1 cellular context compared by ENCODE assay signal in the genomic region with DNA sequence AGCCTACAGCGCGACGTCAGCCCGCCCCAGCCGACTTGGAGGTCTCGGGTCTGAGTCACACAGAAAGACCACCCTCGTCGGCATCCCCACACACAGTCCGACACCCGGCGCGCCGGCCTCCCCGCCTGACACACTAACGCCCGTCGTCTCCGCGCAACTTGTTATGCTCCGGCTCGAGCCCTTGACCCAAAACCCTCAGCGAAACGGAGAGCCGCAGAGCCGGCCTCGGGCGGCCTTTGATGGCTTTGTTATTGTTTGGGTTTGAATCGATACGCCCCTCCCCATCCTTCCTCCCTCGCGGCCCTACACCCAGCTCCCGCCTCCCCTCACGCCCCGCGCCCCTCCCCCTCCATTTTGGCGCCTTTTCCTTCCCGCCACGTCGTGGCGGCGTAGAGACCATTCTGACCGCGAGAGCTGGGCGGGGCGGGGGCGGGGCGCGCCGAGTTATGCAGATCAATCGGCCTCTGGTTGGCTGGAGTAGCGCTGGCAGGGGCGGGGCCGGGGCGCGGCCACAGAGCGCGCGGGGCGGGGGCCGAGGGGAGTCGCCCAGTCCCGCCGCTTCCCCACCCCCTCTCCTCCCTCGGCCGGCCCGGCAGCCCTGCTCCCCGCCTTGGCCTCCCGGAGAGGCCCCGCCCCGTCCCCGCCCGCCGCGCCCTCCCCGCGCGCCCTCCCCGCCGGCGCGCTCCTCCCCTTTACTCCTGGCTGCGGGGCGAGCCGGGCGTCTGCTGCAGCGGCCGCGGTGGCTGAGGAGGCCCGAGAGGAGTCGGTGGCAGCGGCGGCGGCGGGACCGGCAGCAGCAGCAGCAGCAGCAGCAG.
A peak's percentile ranks its signal among the peaks of the same experiment; 100 is the strongest.
TF ChIP-seq lines count a peak whose summit lies in the region.

A gene (plus strand): TSS at position 695 of the 815 bp plus-strand sequence. CDS start 424 bp downstream, outside the sequence.

TF ChIP-seq in HepG2, 621 proteins besides CTCF, POLR2A, EP300 and RAD21 (continued from another document and continues in another):
- TF ChIP-seq, protein P1, sequence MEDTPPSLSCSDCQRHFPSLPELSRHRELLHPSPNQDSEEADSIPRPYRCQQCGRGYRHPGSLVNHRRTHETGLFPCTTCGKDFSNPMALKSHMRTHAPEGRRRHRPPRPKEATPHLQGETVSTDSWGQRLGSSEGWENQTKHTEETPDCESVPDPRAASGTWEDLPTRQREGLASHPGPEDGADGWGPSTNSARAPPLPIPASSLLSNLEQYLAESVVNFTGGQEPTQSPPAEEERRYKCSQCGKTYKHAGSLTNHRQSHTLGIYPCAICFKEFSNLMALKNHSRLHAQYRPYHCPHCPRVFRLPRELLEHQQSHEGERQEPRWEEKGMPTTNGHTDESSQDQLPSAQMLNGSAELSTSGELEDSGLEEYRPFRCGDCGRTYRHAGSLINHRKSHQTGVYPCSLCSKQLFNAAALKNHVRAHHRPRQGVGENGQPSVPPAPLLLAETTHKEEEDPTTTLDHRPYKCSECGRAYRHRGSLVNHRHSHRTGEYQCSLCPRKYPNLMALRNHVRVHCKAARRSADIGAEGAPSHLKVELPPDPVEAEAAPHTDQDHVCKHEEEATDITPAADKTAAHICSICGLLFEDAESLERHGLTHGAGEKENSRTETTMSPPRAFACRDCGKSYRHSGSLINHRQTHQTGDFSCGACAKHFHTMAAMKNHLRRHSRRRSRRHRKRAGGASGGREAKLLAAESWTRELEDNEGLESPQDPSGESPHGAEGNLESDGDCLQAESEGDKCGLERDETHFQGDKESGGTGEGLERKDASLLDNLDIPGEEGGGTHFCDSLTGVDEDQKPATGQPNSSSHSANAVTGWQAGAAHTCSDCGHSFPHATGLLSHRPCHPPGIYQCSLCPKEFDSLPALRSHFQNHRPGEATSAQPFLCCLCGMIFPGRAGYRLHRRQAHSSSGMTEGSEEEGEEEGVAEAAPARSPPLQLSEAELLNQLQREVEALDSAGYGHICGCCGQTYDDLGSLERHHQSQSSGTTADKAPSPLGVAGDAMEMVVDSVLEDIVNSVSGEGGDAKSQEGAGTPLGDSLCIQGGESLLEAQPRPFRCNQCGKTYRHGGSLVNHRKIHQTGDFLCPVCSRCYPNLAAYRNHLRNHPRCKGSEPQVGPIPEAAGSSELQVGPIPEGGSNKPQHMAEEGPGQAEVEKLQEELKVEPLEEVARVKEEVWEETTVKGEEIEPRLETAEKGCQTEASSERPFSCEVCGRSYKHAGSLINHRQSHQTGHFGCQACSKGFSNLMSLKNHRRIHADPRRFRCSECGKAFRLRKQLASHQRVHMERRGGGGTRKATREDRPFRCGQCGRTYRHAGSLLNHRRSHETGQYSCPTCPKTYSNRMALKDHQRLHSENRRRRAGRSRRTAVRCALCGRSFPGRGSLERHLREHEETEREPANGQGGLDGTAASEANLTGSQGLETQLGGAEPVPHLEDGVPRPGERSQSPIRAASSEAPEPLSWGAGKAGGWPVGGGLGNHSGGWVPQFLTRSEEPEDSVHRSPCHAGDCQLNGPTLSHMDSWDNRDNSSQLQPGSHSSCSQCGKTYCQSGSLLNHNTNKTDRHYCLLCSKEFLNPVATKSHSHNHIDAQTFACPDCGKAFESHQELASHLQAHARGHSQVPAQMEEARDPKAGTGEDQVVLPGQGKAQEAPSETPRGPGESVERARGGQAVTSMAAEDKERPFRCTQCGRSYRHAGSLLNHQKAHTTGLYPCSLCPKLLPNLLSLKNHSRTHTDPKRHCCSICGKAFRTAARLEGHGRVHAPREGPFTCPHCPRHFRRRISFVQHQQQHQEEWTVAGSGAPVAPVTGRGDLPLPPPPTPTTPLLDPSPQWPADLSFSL (CRISPR knock-in tag; IDR thresholded peaks at IDR 0.05) = 0 out of 2 replicates have a peak, but pooled peaks have one; percentile 30
- TF ChIP-seq SIX1 (CRISPR knock-in tag; IDR thresholded peaks at IDR 0.05; ENCODE audit: borderline replicate concordance) (peak; percentile 80), ZBTB20 (CRISPR knock-in tag; IDR thresholded peaks at IDR 0.05; ENCODE audit: borderline replicate concordance, low read depth) (no peak; the same call in 1 of the 2 replicates), CHD4 (IDR thresholded peaks at IDR 0.05; ENCODE audit: borderline replicate concordance, low read length) (no peak; the same call in 1 of the 2 replicates), FOSL2 (CRISPR knock-in tag; IDR thresholded peaks at IDR 0.05) (peak; percentile 64; the same call in 1 of the 2 replicates), ZIK1 (CRISPR knock-in tag; IDR thresholded peaks at IDR 0.05; ENCODE audit: borderline replicate concordance, low read depth) (0 out of 2 replicates have a peak, but pooled peaks have one; percentile 18), ZNF570 (CRISPR knock-in tag; IDR thresholded peaks at IDR 0.05; ENCODE audit: borderline replicate concordance) (no peak), EZH2 (conservative IDR thresholded peaks at IDR 0.05; ENCODE audit: low read depth, low read length) (no peak), CHD2 (IDR thresholded peaks at IDR 0.05; ENCODE audit: low read depth, low read length) (peak; percentile 84), ZKSCAN8 (CRISPR knock-in tag; IDR thresholded peaks at IDR 0.05; ENCODE audit: borderline replicate concordance) (peak; percentile 50; the same call in 1 of the 2 replicates), NR2C2 (CRISPR knock-in tag; IDR thresholded peaks at IDR 0.05; ENCODE audit: borderline replicate concordance) (peak; percentile 31; the same call in 1 of the 2 replicates), YEATS2 (CRISPR knock-in tag; IDR thresholded peaks at IDR 0.05; ENCODE audit: borderline replicate concordance) (peak; percentile 72), AKAP8 (CRISPR knock-in tag; IDR thresholded peaks at IDR 0.05) (no peak), WIZ (CRISPR knock-in tag; IDR thresholded peaks at IDR 0.05) (0 out of 2 replicates have a peak, but pooled peaks have one; percentile 21)
- TF ChIP-seq, protein P2, sequence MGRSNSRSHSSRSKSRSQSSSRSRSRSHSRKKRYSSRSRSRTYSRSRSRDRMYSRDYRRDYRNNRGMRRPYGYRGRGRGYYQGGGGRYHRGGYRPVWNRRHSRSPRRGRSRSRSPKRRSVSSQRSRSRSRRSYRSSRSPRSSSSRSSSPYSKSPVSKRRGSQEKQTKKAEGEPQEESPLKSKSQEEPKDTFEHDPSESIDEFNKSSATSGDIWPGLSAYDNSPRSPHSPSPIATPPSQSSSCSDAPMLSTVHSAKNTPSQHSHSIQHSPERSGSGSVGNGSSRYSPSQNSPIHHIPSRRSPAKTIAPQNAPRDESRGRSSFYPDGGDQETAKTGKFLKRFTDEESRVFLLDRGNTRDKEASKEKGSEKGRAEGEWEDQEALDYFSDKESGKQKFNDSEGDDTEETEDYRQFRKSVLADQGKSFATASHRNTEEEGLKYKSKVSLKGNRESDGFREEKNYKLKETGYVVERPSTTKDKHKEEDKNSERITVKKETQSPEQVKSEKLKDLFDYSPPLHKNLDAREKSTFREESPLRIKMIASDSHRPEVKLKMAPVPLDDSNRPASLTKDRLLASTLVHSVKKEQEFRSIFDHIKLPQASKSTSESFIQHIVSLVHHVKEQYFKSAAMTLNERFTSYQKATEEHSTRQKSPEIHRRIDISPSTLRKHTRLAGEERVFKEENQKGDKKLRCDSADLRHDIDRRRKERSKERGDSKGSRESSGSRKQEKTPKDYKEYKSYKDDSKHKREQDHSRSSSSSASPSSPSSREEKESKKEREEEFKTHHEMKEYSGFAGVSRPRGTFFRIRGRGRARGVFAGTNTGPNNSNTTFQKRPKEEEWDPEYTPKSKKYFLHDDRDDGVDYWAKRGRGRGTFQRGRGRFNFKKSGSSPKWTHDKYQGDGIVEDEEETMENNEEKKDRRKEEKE (IDR thresholded peaks at IDR 0.05) = no peak
- TF ChIP-seq, protein P3, sequence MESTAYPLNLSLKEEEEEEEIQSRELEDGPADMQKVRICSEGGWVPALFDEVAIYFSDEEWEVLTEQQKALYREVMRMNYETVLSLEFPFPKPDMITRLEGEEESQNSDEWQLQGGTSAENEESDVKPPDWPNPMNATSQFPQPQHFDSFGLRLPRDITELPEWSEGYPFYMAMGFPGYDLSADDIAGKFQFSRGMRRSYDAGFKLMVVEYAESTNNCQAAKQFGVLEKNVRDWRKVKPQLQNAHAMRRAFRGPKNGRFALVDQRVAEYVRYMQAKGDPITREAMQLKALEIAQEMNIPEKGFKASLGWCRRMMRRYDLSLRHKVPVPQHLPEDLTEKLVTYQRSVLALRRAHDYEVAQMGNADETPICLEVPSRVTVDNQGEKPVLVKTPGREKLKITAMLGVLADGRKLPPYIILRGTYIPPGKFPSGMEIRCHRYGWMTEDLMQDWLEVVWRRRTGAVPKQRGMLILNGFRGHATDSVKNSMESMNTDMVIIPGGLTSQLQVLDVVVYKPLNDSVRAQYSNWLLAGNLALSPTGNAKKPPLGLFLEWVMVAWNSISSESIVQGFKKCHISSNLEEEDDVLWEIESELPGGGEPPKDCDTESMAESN (CRISPR knock-in tag; conservative IDR thresholded peaks at IDR 0.05) = peak; percentile 38
- TF ChIP-seq, protein P4, sequence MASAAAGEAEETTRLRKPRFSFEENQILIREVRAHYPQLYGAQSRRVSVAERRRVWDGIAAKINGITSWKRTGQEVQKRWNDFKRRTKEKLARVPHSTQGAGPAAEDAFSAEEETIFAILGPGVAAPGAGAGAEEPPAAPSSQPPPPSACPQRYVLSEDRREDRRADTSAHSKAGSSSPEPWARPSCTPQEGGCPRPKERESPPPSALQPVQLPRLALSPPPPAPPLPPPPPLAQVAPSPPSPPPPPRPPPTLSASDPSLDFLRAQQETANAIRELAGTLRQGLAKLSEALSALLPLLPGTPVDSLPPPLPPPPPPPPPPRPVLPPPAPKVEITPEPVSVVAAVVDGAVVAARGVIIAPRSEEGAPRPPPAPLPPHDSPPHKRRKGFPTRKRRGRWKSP (CRISPR knock-in tag; IDR thresholded peaks at IDR 0.05) = peak; percentile 88
- TF ChIP-seq, protein P5, sequence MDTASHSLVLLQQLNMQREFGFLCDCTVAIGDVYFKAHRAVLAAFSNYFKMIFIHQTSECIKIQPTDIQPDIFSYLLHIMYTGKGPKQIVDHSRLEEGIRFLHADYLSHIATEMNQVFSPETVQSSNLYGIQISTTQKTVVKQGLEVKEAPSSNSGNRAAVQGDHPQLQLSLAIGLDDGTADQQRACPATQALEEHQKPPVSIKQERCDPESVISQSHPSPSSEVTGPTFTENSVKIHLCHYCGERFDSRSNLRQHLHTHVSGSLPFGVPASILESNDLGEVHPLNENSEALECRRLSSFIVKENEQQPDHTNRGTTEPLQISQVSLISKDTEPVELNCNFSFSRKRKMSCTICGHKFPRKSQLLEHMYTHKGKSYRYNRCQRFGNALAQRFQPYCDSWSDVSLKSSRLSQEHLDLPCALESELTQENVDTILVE (CRISPR knock-in tag; IDR thresholded peaks at IDR 0.05) = peak; percentile 20
- TF ChIP-seq, protein P6, sequence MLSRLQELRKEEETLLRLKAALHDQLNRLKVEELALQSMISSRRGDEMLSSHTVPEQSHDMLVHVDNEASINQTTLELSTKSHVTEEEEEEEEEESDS (CRISPR knock-in tag; IDR thresholded peaks at IDR 0.05; ENCODE audit: borderline replicate concordance) = no peak
- TF ChIP-seq, protein P7, sequence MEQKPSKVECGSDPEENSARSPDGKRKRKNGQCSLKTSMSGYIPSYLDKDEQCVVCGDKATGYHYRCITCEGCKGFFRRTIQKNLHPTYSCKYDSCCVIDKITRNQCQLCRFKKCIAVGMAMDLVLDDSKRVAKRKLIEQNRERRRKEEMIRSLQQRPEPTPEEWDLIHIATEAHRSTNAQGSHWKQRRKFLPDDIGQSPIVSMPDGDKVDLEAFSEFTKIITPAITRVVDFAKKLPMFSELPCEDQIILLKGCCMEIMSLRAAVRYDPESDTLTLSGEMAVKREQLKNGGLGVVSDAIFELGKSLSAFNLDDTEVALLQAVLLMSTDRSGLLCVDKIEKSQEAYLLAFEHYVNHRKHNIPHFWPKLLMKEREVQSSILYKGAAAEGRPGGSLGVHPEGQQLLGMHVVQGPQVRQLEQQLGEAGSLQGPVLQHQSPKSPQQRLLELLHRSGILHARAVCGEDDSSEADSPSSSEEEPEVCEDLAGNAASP (CRISPR knock-in tag; IDR thresholded peaks at IDR 0.05; ENCODE audit: borderline replicate concordance) = peak; percentile 95
- TF ChIP-seq, protein P8, sequence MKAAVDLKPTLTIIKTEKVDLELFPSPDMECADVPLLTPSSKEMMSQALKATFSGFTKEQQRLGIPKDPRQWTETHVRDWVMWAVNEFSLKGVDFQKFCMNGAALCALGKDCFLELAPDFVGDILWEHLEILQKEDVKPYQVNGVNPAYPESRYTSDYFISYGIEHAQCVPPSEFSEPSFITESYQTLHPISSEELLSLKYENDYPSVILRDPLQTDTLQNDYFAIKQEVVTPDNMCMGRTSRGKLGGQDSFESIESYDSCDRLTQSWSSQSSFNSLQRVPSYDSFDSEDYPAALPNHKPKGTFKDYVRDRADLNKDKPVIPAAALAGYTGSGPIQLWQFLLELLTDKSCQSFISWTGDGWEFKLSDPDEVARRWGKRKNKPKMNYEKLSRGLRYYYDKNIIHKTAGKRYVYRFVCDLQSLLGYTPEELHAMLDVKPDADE (CRISPR knock-in tag; IDR thresholded peaks at IDR 0.05) = peak; percentile 62
- TF ChIP-seq, protein P9, sequence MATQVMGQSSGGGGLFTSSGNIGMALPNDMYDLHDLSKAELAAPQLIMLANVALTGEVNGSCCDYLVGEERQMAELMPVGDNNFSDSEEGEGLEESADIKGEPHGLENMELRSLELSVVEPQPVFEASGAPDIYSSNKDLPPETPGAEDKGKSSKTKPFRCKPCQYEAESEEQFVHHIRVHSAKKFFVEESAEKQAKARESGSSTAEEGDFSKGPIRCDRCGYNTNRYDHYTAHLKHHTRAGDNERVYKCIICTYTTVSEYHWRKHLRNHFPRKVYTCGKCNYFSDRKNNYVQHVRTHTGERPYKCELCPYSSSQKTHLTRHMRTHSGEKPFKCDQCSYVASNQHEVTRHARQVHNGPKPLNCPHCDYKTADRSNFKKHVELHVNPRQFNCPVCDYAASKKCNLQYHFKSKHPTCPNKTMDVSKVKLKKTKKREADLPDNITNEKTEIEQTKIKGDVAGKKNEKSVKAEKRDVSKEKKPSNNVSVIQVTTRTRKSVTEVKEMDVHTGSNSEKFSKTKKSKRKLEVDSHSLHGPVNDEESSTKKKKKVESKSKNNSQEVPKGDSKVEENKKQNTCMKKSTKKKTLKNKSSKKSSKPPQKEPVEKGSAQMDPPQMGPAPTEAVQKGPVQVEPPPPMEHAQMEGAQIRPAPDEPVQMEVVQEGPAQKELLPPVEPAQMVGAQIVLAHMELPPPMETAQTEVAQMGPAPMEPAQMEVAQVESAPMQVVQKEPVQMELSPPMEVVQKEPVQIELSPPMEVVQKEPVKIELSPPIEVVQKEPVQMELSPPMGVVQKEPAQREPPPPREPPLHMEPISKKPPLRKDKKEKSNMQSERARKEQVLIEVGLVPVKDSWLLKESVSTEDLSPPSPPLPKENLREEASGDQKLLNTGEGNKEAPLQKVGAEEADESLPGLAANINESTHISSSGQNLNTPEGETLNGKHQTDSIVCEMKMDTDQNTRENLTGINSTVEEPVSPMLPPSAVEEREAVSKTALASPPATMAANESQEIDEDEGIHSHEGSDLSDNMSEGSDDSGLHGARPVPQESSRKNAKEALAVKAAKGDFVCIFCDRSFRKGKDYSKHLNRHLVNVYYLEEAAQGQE (IDR thresholded peaks at IDR 0.05; ENCODE audit: borderline replicate concordance in 1 of 2, low read depth in 1 of 2, low read length in 2 of 2) = peak in 1 of 2 experiments; percentile 77; a peak in 1 of 4 replicates
- TF ChIP-seq, protein P10, sequence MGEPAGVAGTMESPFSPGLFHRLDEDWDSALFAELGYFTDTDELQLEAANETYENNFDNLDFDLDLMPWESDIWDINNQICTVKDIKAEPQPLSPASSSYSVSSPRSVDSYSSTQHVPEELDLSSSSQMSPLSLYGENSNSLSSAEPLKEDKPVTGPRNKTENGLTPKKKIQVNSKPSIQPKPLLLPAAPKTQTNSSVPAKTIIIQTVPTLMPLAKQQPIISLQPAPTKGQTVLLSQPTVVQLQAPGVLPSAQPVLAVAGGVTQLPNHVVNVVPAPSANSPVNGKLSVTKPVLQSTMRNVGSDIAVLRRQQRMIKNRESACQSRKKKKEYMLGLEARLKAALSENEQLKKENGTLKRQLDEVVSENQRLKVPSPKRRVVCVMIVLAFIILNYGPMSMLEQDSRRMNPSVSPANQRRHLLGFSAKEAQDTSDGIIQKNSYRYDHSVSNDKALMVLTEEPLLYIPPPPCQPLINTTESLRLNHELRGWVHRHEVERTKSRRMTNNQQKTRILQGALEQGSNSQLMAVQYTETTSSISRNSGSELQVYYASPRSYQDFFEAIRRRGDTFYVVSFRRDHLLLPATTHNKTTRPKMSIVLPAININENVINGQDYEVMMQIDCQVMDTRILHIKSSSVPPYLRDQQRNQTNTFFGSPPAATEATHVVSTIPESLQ (CRISPR knock-in tag; conservative IDR thresholded peaks at IDR 0.05) = no peak
